ENCODE assay signal across 17 cellular contexts in genomic region chrX:135327299-135327698, GRCh38. TPM values are rescaled to one million over a fixed set of nuclear protein-coding genes. Genes with fewer than 3 reads are reported as not detected.
DNase-seq lines count a peak whose midpoint lies in the region; ATAC-seq and TF ChIP-seq lines count a peak whose summit lies in the region.
"Had no signal": no experiment of that assay in that cellular context is flagged by ENCODE, and none has a peak within 500 bp of the region (broad histone marks: within the 10 kb centered on the region; RNA-seq: fewer than 3 reads in every experiment).

No MANE protein-coding gene starts in this region.

- no peak overlapping the region for H3K4me3 Mint-ChIP-seq in activated CD4-positive, alpha-beta memory T cell treated with anti-CD3 and anti-CD28 coated beads, Interleukin-2, amount 10 ng/mL, durations not matched to agents 7 days and 5 days
- H3K4me3 Mint-ChIP-seq in endodermal cell = no peak overlapping the region
- H3K4me3 Mint-ChIP-seq: naive B cell had no signal

- no peaks in the 10 kb centered on the region for H3K4me1 Mint-ChIP-seq in activated CD4-positive, alpha-beta memory T cell treated with anti-CD3 and anti-CD28 coated beads, Interleukin-2, amount 10 ng/mL, durations not matched to agents 7 days and 5 days
- H3K4me1 Mint-ChIP-seq in endodermal cell = no peaks in the 10 kb centered on the region

- peaks cover 6% of the 10 kb centered on the region for H3K9me3 Mint-ChIP-seq in activated CD4-positive, alpha-beta memory T cell treated with anti-CD3 and anti-CD28 coated beads, Interleukin-2, amount 10 ng/mL, durations not matched to agents 7 days and 5 days
- H3K9me3 Mint-ChIP-seq in endodermal cell = peaks cover 61% of the 10 kb centered on the region

- POLR2A ChIA-PET in activated CD4-positive, alpha-beta memory T cell treated with anti-CD3 and anti-CD28 coated beads, Interleukin-2, amount 10 ng/mL, durations not matched to agents 7 days and 5 days (lab: Charles Lee) = no interaction called here

- H3K9me3 ChIP-seq in SJSA1 (replicated peaks) (no peaks in the 10 kb centered on the region), endodermal cell (ENCODE audit: control insufficient read depth, low read length) (peaks cover 9% of the 10 kb centered on the region), gastroesophageal sphincter (no peaks in the 10 kb centered on the region)

- H3K27me3 ChIP-seq in SJSA1 (replicated peaks) (no peaks in the 10 kb centered on the region), endodermal cell (ENCODE audit: control insufficient read depth, insufficient read depth, low read length, poor library complexity, severe bottlenecking) (no peaks in the 10 kb centered on the region), gastroesophageal sphincter (no peaks in the 10 kb centered on the region)

- no peak for TF ChIP-seq EP300 in gastroesophageal sphincter (IDR thresholded peaks at IDR 0.05)

- no peaks in the 10 kb centered on the region for H3K27me3 Mint-ChIP-seq in activated CD4-positive, alpha-beta memory T cell treated with anti-CD3 and anti-CD28 coated beads, Interleukin-2, amount 10 ng/mL, durations not matched to agents 7 days and 5 days
- no peaks in the 10 kb centered on the region for H3K27me3 Mint-ChIP-seq in endodermal cell (ENCODE audit: insufficient read depth)
- H3K27me3 Mint-ChIP-seq: naive B cell had no signal

- no peak for TF ChIP-seq POLR2A in gastroesophageal sphincter (IDR thresholded peaks at IDR 0.05)

- CTCF ChIA-PET in activated CD4-positive, alpha-beta memory T cell treated with anti-CD3 and anti-CD28 coated beads, Interleukin-2, amount 10 ng/mL, durations not matched to agents 7 days and 5 days (lab: Charles Lee) = no interaction called here

- H3K36me3 ChIP-seq in SJSA1 (no peaks in the 10 kb centered on the region), endodermal cell (ENCODE audit: control insufficient read depth, insufficient read depth, low read length) (no peaks in the 10 kb centered on the region), gastroesophageal sphincter (no peaks in the 10 kb centered on the region)

- ATAC-seq in gastroesophageal sphincter = no peak

- peaks cover 48% of the 10 kb centered on the region for H3K36me3 Mint-ChIP-seq in activated CD4-positive, alpha-beta memory T cell treated with anti-CD3 and anti-CD28 coated beads, Interleukin-2, amount 10 ng/mL, durations not matched to agents 7 days and 5 days (ENCODE audit: low read depth)
- H3K36me3 Mint-ChIP-seq in endodermal cell (ENCODE audit: low read depth) = peaks cover 21% of the 10 kb centered on the region

- H3K4me3 ChIP-seq in SJSA1 (no peak overlapping the region), fibroblast of mammary gland (ENCODE audit: control insufficient read depth, low read depth, low read length) (no peak overlapping the region), skeletal muscle cell (ENCODE audit: low read depth, low read length) (no peak overlapping the region), endodermal cell (ENCODE audit: low read length) (no peak overlapping the region), gastroesophageal sphincter (no peak overlapping the region)
- H3K4me3 ChIP-seq: skin epidermis had no signal

- no peak overlapping the region for H3K27ac Mint-ChIP-seq in activated CD4-positive, alpha-beta memory T cell treated with anti-CD3 and anti-CD28 coated beads, Interleukin-2, amount 10 ng/mL, durations not matched to agents 7 days and 5 days
- H3K27ac Mint-ChIP-seq in endodermal cell = no peak overlapping the region

- H3K4me1 ChIP-seq in SJSA1 (replicated peaks) = peaks cover 6% of the 10 kb centered on the region; the same call in 1 of the 2 replicates
- H3K4me1 ChIP-seq in endodermal cell (ENCODE audit: control insufficient read depth, insufficient read depth, low read length) = no peaks in the 10 kb centered on the region
- H3K4me1 ChIP-seq in gastroesophageal sphincter = peaks cover 0 to 6% (median 0%) of the 10 kb centered on the region in 3 donors

- TF ChIP-seq CTCF in fibroblast of mammary gland (conservative IDR thresholded peaks at IDR 0.05; ENCODE audit: control insufficient read depth, insufficient read depth, low read depth, low read length) (peak; percentile 2), endodermal cell (conservative IDR thresholded peaks at IDR 0.05) (no peak), gastroesophageal sphincter (IDR thresholded peaks at IDR 0.05) (no peak)

- peak; percentile 49 for DNase-seq in GM04504 (ENCODE audit: low read depth)
- DNase-seq in SJSA1 (ENCODE audit: low read depth in 1 of 2, low spot score in 2 of 2) = peak; percentile 16 to 41
- peak; percentile 95 for DNase-seq in fibroblast of mammary gland (ENCODE audit: low read depth)
- DNase-seq in skeletal muscle cell (ENCODE audit: low read depth) = peak; percentile 85
- DNase-seq in activated CD4-positive, alpha-beta memory T cell treated with anti-CD3 and anti-CD28 coated beads, Interleukin-2, amount 10 ng/mL, durations not matched to agents 7 days and 5 days = no peak
- no peak for DNase-seq in endodermal cell
- DNase-seq: activated CD8-positive, alpha-beta memory T cell treated with anti-CD3 and anti-CD28 coated beads, Interleukin-2, amount 50 U/mL, for 48 hours; DMS 273 treated with DMSO at 0.1 percent for 48 hours; GOT3; naive B cell; NCI-H1105; NCI-H510A; SHP77 treated with DMSO at 0.1 percent for 48 hours had no signal

- H3K27ac ChIP-seq in SJSA1 (no peak overlapping the region), endodermal cell (ENCODE audit: low read depth, low read length) (no peak overlapping the region), gastroesophageal sphincter (no peak overlapping the region)
- H3K27ac ChIP-seq: skin epidermis, VCaP had no signal

- H3K9ac ChIP-seq in endodermal cell (ENCODE audit: extremely low read depth, low read length, poor library complexity, severe bottlenecking) = no peak overlapping the region

RNA-seq across cellular contexts. Expression of gene ZNF75D, which starts 16.6 kb away (rescaled TPM):
- 6.3 and 7.9 TPM in 2 replicates for total RNA-seq in SJSA1 (2014; rRNA removed; shearing (Covaris generic))
- 10 to 100 TPM; 11.8 to 11.9 TPM for total RNA-seq in activated CD4-positive, alpha-beta memory T cell treated with anti-CD3 and anti-CD28 coated beads, Interleukin-2, amount 10 ng/mL, durations not matched to agents 7 days and 5 days
- total RNA-seq in endodermal cell = 1 to 10 TPM; 3.6 to 6.0 TPM
- 6.1 TPM for polyA plus RNA-seq in endodermal cell (2013, experiment 1 of 2)
- polyA plus RNA-seq in endodermal cell (2013, experiment 2 of 2) = 5.9 TPM
- 10 to 100 TPM in 1 of 4 donors, 1 to 10 TPM in 3; 6.4 to 11.7 (median 8.1) TPM for total RNA-seq in gastroesophageal sphincter

RNA-seq across cellular contexts. Expression of gene ZNF449, which starts 17.3 kb away (rescaled TPM):
- total RNA-seq in SJSA1 (2014; rRNA removed; shearing (Covaris generic)) = 6.3 and 7.9 TPM in 2 replicates
- 1 to 10 TPM; 4.7 to 4.8 TPM for total RNA-seq in activated CD4-positive, alpha-beta memory T cell treated with anti-CD3 and anti-CD28 coated beads, Interleukin-2, amount 10 ng/mL, durations not matched to agents 7 days and 5 days
- total RNA-seq in endodermal cell (10 to 100 TPM in 1 of 2 donors, 1 to 10 TPM in 1; 8.5 to 12.8 TPM), gastroesophageal sphincter (10 to 100 TPM in 1 of 4 donors, 1 to 10 TPM in 3; 7.8 to 11.7 (median 9.5) TPM)
- polyA plus RNA-seq in endodermal cell (2013, experiment 1 of 2) = 13.2 TPM
- 10.7 TPM for polyA plus RNA-seq in endodermal cell (2013, experiment 2 of 2)

RNA-seq across cellular contexts. Expression of gene ETDC, which starts 18.0 kb away (rescaled TPM):
- total RNA-seq in SJSA1 (2014; rRNA removed; shearing (Covaris generic)) = not detected in 2 replicates
- not detected for total RNA-seq in activated CD4-positive, alpha-beta memory T cell treated with anti-CD3 and anti-CD28 coated beads, Interleukin-2, amount 10 ng/mL, durations not matched to agents 7 days and 5 days
- total RNA-seq in endodermal cell (not detected), gastroesophageal sphincter (not detected)
- not detected for polyA plus RNA-seq in endodermal cell (2013, experiment 1 of 2)
- not detected for polyA plus RNA-seq in endodermal cell (2013, experiment 2 of 2)
- total RNA-seq: temporal lobe had no signal

Comparison
In these comparisons a context has a peak if more than half of its experiments do, and no peak if none do; other contexts are left out.
1. DNase-seq: peak in GM04504 (single experiment), SJSA1 (2 of 2), fibroblast of mammary gland (single experiment) and skeletal muscle cell (single experiment); none in activated CD4-positive, alpha-beta memory T cell treated with anti-CD3 and anti-CD28 coated beads, Interleukin-2, amount 10 ng/mL, durations not matched to agents 7 days and 5 days (single experiment) and endodermal cell (single experiment).